In the genomic region with DNA sequence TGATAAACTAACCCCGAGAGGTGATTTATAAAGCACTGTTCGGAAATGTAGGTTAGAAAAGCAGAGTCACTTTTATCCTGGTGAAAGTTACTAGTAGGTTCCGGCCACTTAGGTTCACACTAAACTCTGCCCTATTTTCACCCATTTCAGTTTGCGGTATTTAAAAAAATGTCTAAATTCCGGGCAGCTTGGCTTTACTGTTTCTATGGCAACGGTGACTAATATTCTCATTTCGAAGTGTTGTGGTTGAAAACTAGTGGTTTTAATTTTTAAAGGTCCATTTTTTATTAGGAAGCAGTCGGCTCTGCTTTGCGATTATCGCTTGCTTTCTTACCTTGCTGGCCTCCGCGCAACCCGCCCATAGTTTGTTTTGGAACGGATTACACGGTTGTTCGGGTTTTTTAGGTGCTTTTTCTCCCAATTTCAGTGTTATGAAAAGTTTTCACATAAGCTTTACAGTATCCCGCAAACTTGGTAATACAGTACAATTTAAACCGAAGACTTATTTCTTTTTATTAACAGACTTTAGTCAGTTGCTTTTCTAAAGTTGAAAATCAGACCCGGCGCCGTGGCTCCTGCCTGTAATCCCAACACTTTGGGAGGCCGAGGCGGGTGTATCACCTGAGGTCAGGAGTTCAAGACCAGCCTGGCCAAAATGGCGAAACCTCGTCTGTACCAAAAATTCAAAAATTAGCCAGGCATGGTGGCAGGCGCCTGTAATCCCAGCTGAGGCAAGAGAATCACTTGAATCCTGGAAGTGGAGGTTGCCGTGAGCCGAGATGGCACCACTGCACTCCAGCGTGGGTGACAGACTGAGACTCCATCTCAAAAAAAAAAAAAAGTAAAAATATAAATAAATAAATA, we compare ENCODE assay signal across 7 cellular contexts. TPM values are rescaled to one million over a fixed set of nuclear protein-coding genes. Genes with fewer than 3 reads are reported as not detected.
DNase-seq lines count a peak whose midpoint lies in the region; ATAC-seq and TF ChIP-seq lines count a peak whose summit lies in the region.

No MANE protein-coding gene starts in this region.

- CTCF ChIA-PET in GM10248 (lab: Yijun Ruan, JAX) = interaction anchor here (1.4 kb wide), 1 partner anchor 18 kb away, joined by 3 read pairs; no protein-coding TSS in a partner anchor
- CTCF ChIA-PET in activated CD8-positive, alpha-beta T cell treated with anti-CD3 and anti-CD28 coated beads, Interleukin-2, amount 10 ng/mL, durations not matched to agents 7 days and 5 days (lab: Charles Lee) = no interaction called here

- H3K9me3 ChIP-seq in GM23248 (ENCODE audit: low read depth) (no peaks in the 10 kb centered on the region), MM.1S (replicated peaks; ENCODE audit: insufficient read depth, low read length) (no peaks in the 10 kb centered on the region), esophagus (ENCODE audit: control insufficient read depth in 2 of 2, insufficient read depth in 1 of 2, low read depth in 1 of 2, low read length in 1 of 2) (no peaks in the 10 kb centered on the region), osteoblast (ENCODE audit: low read depth, low read length) (no peaks in the 10 kb centered on the region)

- no peak for ATAC-seq in activated CD8-positive, alpha-beta T cell treated with anti-CD3 and anti-CD28 coated beads, Interleukin-2, amount 10 ng/mL, durations not matched to agents 7 days and 5 days

- peak overlapping the region; percentile 89 for H3K4me2 ChIP-seq in GM23248 (ENCODE audit: unreplicated experiment)
- H3K4me2 ChIP-seq in MM.1S (ENCODE audit: low read depth, low read length) = peak overlapping the region; percentile 65
- H3K4me2 ChIP-seq in osteoblast (ENCODE audit: insufficient read depth, low read length) = peak overlapping the region; percentile 92

- H3K27ac ChIP-seq in GM23248 = peak overlapping the region; percentile 93
- H3K27ac ChIP-seq in MM.1S (ENCODE audit: low read length) = peak overlapping the region; percentile 89; the same call in 1 of the 2 replicates
- peak overlapping the region; percentile 96 to 98 for H3K27ac ChIP-seq in esophagus (ENCODE audit: low read depth in 2 of 2, low read length in 1 of 2)
- H3K27ac ChIP-seq in osteoblast (ENCODE audit: low read depth, low read length) = peak overlapping the region; percentile 98

- peak overlapping the region; percentile 90 for H2AFZ ChIP-seq in GM23248
- peak overlapping the region; percentile 71 for H2AFZ ChIP-seq in MM.1S (ENCODE audit: low read length)
- H2AFZ ChIP-seq in osteoblast (ENCODE audit: low read length) = peak overlapping the region; percentile 87

- no peaks in the 10 kb centered on the region for H3K9me2 ChIP-seq in GM23248 (ENCODE audit: insufficient read depth)
- no peaks in the 10 kb centered on the region for H3K9me2 ChIP-seq in MM.1S (replicated peaks; ENCODE audit: insufficient read depth, low read length)

- H3K9me3 Mint-ChIP-seq in activated CD8-positive, alpha-beta T cell treated with anti-CD3 and anti-CD28 coated beads, Interleukin-2, amount 10 ng/mL, durations not matched to agents 7 days and 5 days (ENCODE audit: insufficient read depth) = peaks cover 6% of the 10 kb centered on the region

- H3F3A ChIP-seq in GM23248 (ENCODE audit: insufficient read depth) (peaks cover 4% of the 10 kb centered on the region), MM.1S (ENCODE audit: insufficient read depth, low read length) (peaks cover 29% of the 10 kb centered on the region)

- H3K27me3 ChIP-seq in GM23248 (replicated peaks; ENCODE audit: insufficient read depth) = no peaks in the 10 kb centered on the region
- no peaks in the 10 kb centered on the region for H3K27me3 ChIP-seq in MM.1S (replicated peaks; ENCODE audit: insufficient read depth, low read length)
- H3K27me3 ChIP-seq in esophagus (ENCODE audit: control insufficient read depth in 1 of 2, insufficient read depth in 2 of 2, low read length in 2 of 2) = no peaks in the 10 kb centered on the region
- no peaks in the 10 kb centered on the region for H3K27me3 ChIP-seq in osteoblast (ENCODE audit: insufficient read depth, low read length)

- H3K4me3 Mint-ChIP-seq in activated CD8-positive, alpha-beta T cell treated with anti-CD3 and anti-CD28 coated beads, Interleukin-2, amount 10 ng/mL, durations not matched to agents 7 days and 5 days = peak overlapping the region; percentile 91

- in situ Hi-C loops in GM23248 (cut with MboI) = no loop called here

- peaks cover 17% of the 10 kb centered on the region for H3K36me3 Mint-ChIP-seq in activated CD8-positive, alpha-beta T cell treated with anti-CD3 and anti-CD28 coated beads, Interleukin-2, amount 10 ng/mL, durations not matched to agents 7 days and 5 days (ENCODE audit: low read depth)

- H3K4me1 ChIP-seq in GM23248 (ENCODE audit: insufficient read depth) (peaks cover 8% of the 10 kb centered on the region), MM.1S (ENCODE audit: low read length) (peaks cover 3% of the 10 kb centered on the region; the same call in 1 of the 2 replicates), esophagus (ENCODE audit: control insufficient read depth in 2 of 2, insufficient read depth in 2 of 2, low read length in 1 of 2) (peaks cover 0 to 3% of the 10 kb centered on the region in 2 donors), osteoblast (ENCODE audit: insufficient read depth, low read length) (peaks cover 14% of the 10 kb centered on the region)

- H3K27me3 Mint-ChIP-seq in activated CD8-positive, alpha-beta T cell treated with anti-CD3 and anti-CD28 coated beads, Interleukin-2, amount 10 ng/mL, durations not matched to agents 7 days and 5 days (ENCODE audit: low read depth) = no peaks in the 10 kb centered on the region

- POLR2A ChIA-PET in GM10248 (lab: Yijun Ruan, JAX) = interaction anchor here (0.7 kb wide), 4 partner anchors 15 to 865 kb away, joined by 3 read pairs; no protein-coding TSS in a partner anchor
- POLR2A ChIA-PET in activated CD8-positive, alpha-beta T cell treated with anti-CD3 and anti-CD28 coated beads, Interleukin-2, amount 10 ng/mL, durations not matched to agents 7 days and 5 days (lab: Charles Lee) = interaction anchor here (0.8 to 4.4 kb wide), 9 partner anchors 15 to 345 kb away, joined by 3 to 53 read pairs (median 10); a partner anchor contains a TSS

- H3K4me3 ChIP-seq in GM23248 (peak overlapping the region; percentile 88), MM.1S (ENCODE audit: low read length) (peak overlapping the region; percentile 96), esophagus (ENCODE audit: low read depth in 1 of 2, low read length in 2 of 2) (peak overlapping the region; percentile 80 to 99), osteoblast (ENCODE audit: insufficient read depth, low read length) (peak overlapping the region; percentile 99)

- peak overlapping the region; percentile 92 for H3K27ac Mint-ChIP-seq in activated CD8-positive, alpha-beta T cell treated with anti-CD3 and anti-CD28 coated beads, Interleukin-2, amount 10 ng/mL, durations not matched to agents 7 days and 5 days

- H3K4me1 Mint-ChIP-seq in activated CD8-positive, alpha-beta T cell treated with anti-CD3 and anti-CD28 coated beads, Interleukin-2, amount 10 ng/mL, durations not matched to agents 7 days and 5 days (ENCODE audit: low read depth) = peaks cover 34% of the 10 kb centered on the region

- H3K36me3 ChIP-seq in GM23248 (ENCODE audit: low read depth) = no peaks in the 10 kb centered on the region
- no peaks in the 10 kb centered on the region for H3K36me3 ChIP-seq in MM.1S (replicated peaks; ENCODE audit: insufficient read depth, low read length)
- H3K36me3 ChIP-seq in esophagus (ENCODE audit: control insufficient read depth in 2 of 2, insufficient read depth in 2 of 2, low read length in 1 of 2) = no peaks in the 10 kb centered on the region
- no peaks in the 10 kb centered on the region for H3K36me3 ChIP-seq in osteoblast (ENCODE audit: insufficient read depth, low read length)

- TF ChIP-seq CTCF in GM10248 (IDR thresholded peaks at IDR 0.05; ENCODE audit: control extremely low read depth, extremely low read depth, low read depth, missing control alignments) (no peak), MM.1S (IDR thresholded peaks at IDR 0.05; ENCODE audit: low read length) (no peak), osteoblast (IDR thresholded peaks at IDR 0.05; ENCODE audit: extremely low read depth, low read depth, low read length) (no peak)

- DNase-seq in GM10248 (ENCODE audit: extremely low spot score) (peak; percentile 63), GM23248 (peak; percentile 95), MM.1S (peak; percentile 93), osteoblast (ENCODE audit: insufficient read length, low spot score, missing footprints) (peak; percentile 89), cerebellar nuclear complex (lab: John Stamatoyannopoulos, UW) (no peak)
- peak; percentile 40 for DNase-seq in activated CD8-positive, alpha-beta T cell treated with anti-CD3 and anti-CD28 coated beads, Interleukin-2, amount 10 ng/mL, durations not matched to agents 7 days and 5 days

- H3K79me2 ChIP-seq in GM23248 (ENCODE audit: insufficient read depth) = peaks cover 61% of the 10 kb centered on the region
- peaks cover 55% of the 10 kb centered on the region for H3K79me2 ChIP-seq in MM.1S (ENCODE audit: low read length)
- H3K79me2 ChIP-seq in osteoblast (ENCODE audit: insufficient read depth, low read length) = peaks cover 57% of the 10 kb centered on the region

- 31 to 33% methylated on average over 29 of the region's 29 CpGs for WGBS in GM23248 (ENCODE audit: low coverage in 1 of 2, low lambda C conversion rate in 2 of 2, missing lambda C conversion rate in 2 of 2), 2 experiments
- WGBS in esophagus, 2 donors = 21% methylated on average over 29 of the region's 29 CpGs

- H3K9ac ChIP-seq in GM23248 = peak overlapping the region; percentile 88
- peak overlapping the region; percentile 89; the same call in 1 of the 2 replicates for H3K9ac ChIP-seq in MM.1S (ENCODE audit: low read length)

- H4K20me1 ChIP-seq in GM23248 (ENCODE audit: insufficient read depth) = no peaks in the 10 kb centered on the region
- peaks cover 8% of the 10 kb centered on the region; the same call in 1 of the 2 replicates for H4K20me1 ChIP-seq in MM.1S (ENCODE audit: insufficient read depth, low read length)
- H4K20me1 ChIP-seq in osteoblast (ENCODE audit: insufficient read depth, low read length) = peaks cover 29% of the 10 kb centered on the region

RNA-seq across cellular contexts. Expression of a gene that starts 1.6 kb away (rescaled TPM):
- 20.6 TPM in 2 replicates for total RNA-seq in GM23248 (2014; rRNA removed; shearing (Covaris generic))
- 12.0 and 14.3 TPM in 2 replicates for polyA plus RNA-seq in GM23248 (2016; fragmentation: Nextera tagmentation; extraction: Ambion mirVana)
- 10 to 100 TPM; 52.9 to 53.4 TPM for total RNA-seq in activated CD8-positive, alpha-beta T cell treated with anti-CD3 and anti-CD28 coated beads, Interleukin-2, amount 10 ng/mL, durations not matched to agents 7 days and 5 days
- 1 to 10 TPM; 5.9 to 8.0 TPM for polyA plus RNA-seq in esophagus
- total RNA-seq in osteoblast = 50.1 and 50.7 TPM in 2 replicates

Comparison
In these comparisons a context has a peak if more than half of its experiments do, and no peak if none do; other contexts are left out.
1. DNase-seq: peak in GM10248 (single experiment), GM23248 (single experiment), MM.1S (single experiment), activated CD8-positive, alpha-beta T cell treated with anti-CD3 and anti-CD28 coated beads, Interleukin-2, amount 10 ng/mL, durations not matched to agents 7 days and 5 days (single experiment) and osteoblast (single experiment); none in cerebellar nuclear complex (0 of 2).
2. Peak in every context shown above with its lines, with median percentiles within 50 percentile points of each other: H2AFZ ChIP-seq, H3K27ac ChIP-seq, H3K4me2 ChIP-seq and H3K4me3 ChIP-seq.